ENCODE assay signal across 1 cellular context in the genomic region with DNA sequence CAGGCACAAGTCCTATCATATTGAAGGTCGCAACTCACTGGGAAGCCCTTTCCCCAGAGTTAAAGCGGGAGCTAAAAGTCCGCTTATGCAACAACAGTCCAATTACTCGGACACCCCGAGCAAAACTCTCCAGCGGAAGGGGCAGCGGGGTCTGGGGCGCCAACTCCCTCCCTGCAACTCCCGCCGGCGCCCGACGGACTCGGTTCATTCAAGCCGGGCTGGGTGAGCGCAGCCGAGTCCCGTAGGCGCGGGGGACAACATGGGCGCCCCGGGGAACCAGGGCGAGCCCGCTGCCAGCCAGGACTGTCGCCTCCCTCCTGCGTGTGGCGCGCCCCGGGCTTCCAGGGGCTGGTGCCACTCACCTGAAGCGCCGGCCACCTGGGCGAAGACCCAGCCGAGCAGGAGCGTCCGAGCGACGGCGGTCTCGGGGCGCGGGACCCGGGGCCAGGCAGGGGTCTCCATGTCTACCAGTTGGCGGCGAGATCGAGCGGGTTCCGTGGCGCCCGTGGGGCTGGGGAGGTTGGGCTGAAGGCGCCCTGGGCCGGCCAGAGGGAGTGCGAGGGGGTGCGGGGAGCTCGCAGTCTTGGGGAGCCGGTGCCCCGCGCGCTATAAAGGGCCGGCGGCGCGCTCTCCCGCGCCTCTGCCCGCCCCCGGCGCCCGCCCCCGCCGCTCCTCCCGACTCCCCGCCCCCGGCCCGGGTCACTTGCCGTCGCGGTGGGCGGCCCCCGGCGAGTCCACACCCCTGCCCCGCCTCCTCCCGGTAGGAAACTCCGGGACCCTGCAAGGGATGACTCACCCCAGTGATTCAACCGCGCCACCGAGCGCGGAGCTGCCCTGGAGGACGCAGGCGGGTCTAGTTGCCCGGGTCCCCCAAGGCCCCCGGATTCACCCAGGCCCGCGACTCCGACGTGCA.
TF ChIP-seq lines count a peak whose summit lies in the region.

A gene (minus strand): TSS at position 585 of the 913 bp plus-strand sequence. CDS start 123 bp downstream, at position 462.

TF ChIP-seq in HepG2, 621 proteins besides CTCF, POLR2A, EP300 and RAD21 (continued from another document):
- TF ChIP-seq, protein P1, sequence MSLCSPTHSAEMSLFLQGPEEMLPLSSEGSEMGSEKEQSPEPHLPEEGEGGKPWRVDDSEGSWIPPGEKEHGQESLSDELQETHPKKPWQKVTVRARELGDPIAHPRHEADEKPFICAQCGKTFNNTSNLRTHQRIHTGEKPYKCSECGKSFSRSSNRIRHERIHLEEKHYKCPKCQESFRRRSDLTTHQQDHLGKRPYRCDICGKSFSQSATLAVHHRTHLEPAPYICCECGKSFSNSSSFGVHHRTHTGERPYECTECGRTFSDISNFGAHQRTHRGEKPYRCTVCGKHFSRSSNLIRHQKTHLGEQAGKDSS (CRISPR knock-in tag; IDR thresholded peaks at IDR 0.05; ENCODE audit: borderline replicate concordance, low read depth) = peak; percentile 52; the same call in 1 of the 2 replicates
- TF ChIP-seq ZNF431 (CRISPR knock-in tag; IDR thresholded peaks at IDR 0.05; ENCODE audit: borderline replicate concordance, low read depth) (no peak), LCORL (IDR thresholded peaks at IDR 0.05) (no peak), LCORL (CRISPR knock-in tag; IDR thresholded peaks at IDR 0.05) (peak; percentile 32; the same call in 1 of the 2 replicates), ZNF747 (CRISPR knock-in tag; IDR thresholded peaks at IDR 0.05; ENCODE audit: borderline replicate concordance) (no peak), REPIN1 (CRISPR knock-in tag; IDR thresholded peaks at IDR 0.05; ENCODE audit: borderline replicate concordance, low read depth) (no peak), ZNF713 (CRISPR knock-in tag; IDR thresholded peaks at IDR 0.05) (no peak), SNAI1 (CRISPR knock-in tag; IDR thresholded peaks at IDR 0.05; ENCODE audit: borderline replicate concordance) (peak; percentile 67; the same call in 1 of the 2 replicates), NFYC (CRISPR knock-in tag; IDR thresholded peaks at IDR 0.05) (no peak), SP1 (IDR thresholded peaks at IDR 0.05) (no peak), SP1 (CRISPR knock-in tag; IDR thresholded peaks at IDR 0.05) (peak; percentile 59), ZMAT3 (CRISPR knock-in tag; conservative IDR thresholded peaks at IDR 0.05) (0 out of 2 replicates have a peak, but pooled peaks have one; percentile 16), NCOA2 (CRISPR knock-in tag; IDR thresholded peaks at IDR 0.05) (no peak), PITX1 (CRISPR knock-in tag; IDR thresholded peaks at IDR 0.05) (0 out of 2 replicates have a peak, but pooled peaks have one; percentile 16), TCF7L2 (IDR thresholded peaks at IDR 0.05; ENCODE audit: low read depth, low read length) (no peak), ATM (IDR thresholded peaks at IDR 0.05; ENCODE audit: borderline replicate concordance) (no peak), ZNF232 (CRISPR knock-in tag; IDR thresholded peaks at IDR 0.05; ENCODE audit: borderline replicate concordance) (peak; percentile 25; the same call in 1 of the 2 replicates), ZNF790 (CRISPR knock-in tag; IDR thresholded peaks at IDR 0.05; ENCODE audit: borderline replicate concordance) (peak; percentile 65; the same call in 1 of the 2 replicates), CREM (IDR thresholded peaks at IDR 0.05) (no peak), CREM (CRISPR knock-in tag; IDR thresholded peaks at IDR 0.05) (no peak), TCF7 (IDR thresholded peaks at IDR 0.05; ENCODE audit: low read depth) (no peak), MBD4 (IDR thresholded peaks at IDR 0.05; ENCODE audit: borderline replicate concordance, low read length) (no peak), ZNF253 (CRISPR knock-in tag; IDR thresholded peaks at IDR 0.05; ENCODE audit: borderline replicate concordance) (no peak), RCOR2 (CRISPR knock-in tag; IDR thresholded peaks at IDR 0.05) (no peak), ZNF703 (CRISPR knock-in tag; IDR thresholded peaks at IDR 0.05; ENCODE audit: borderline replicate concordance) (no peak), THYN1 (CRISPR knock-in tag; IDR thresholded peaks at IDR 0.05; ENCODE audit: borderline replicate concordance, low read depth) (no peak), ZNF432 (CRISPR knock-in tag; IDR thresholded peaks at IDR 0.05; ENCODE audit: borderline replicate concordance) (no peak), ZNF788 (CRISPR knock-in tag; IDR thresholded peaks at IDR 0.05; ENCODE audit: borderline replicate concordance) (no peak), ZNF205 (CRISPR knock-in tag; IDR thresholded peaks at IDR 0.05) (no peak)
- TF ChIP-seq, protein P2, sequence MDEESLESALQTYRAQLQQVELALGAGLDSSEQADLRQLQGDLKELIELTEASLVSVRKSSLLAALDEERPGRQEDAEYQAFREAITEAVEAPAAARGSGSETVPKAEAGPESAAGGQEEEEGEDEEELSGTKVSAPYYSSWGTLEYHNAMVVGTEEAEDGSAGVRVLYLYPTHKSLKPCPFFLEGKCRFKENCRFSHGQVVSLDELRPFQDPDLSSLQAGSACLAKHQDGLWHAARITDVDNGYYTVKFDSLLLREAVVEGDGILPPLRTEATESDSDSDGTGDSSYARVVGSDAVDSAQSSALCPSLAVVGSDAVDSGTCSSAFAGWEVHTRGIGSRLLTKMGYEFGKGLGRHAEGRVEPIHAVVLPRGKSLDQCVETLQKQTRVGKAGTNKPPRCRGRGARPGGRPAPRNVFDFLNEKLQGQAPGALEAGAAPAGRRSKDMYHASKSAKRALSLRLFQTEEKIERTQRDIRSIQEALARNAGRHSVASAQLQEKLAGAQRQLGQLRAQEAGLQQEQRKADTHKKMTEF (CRISPR knock-in tag; IDR thresholded peaks at IDR 0.05) = peak; percentile 21; the same call in 1 of the 2 replicates
- TF ChIP-seq, protein P3, sequence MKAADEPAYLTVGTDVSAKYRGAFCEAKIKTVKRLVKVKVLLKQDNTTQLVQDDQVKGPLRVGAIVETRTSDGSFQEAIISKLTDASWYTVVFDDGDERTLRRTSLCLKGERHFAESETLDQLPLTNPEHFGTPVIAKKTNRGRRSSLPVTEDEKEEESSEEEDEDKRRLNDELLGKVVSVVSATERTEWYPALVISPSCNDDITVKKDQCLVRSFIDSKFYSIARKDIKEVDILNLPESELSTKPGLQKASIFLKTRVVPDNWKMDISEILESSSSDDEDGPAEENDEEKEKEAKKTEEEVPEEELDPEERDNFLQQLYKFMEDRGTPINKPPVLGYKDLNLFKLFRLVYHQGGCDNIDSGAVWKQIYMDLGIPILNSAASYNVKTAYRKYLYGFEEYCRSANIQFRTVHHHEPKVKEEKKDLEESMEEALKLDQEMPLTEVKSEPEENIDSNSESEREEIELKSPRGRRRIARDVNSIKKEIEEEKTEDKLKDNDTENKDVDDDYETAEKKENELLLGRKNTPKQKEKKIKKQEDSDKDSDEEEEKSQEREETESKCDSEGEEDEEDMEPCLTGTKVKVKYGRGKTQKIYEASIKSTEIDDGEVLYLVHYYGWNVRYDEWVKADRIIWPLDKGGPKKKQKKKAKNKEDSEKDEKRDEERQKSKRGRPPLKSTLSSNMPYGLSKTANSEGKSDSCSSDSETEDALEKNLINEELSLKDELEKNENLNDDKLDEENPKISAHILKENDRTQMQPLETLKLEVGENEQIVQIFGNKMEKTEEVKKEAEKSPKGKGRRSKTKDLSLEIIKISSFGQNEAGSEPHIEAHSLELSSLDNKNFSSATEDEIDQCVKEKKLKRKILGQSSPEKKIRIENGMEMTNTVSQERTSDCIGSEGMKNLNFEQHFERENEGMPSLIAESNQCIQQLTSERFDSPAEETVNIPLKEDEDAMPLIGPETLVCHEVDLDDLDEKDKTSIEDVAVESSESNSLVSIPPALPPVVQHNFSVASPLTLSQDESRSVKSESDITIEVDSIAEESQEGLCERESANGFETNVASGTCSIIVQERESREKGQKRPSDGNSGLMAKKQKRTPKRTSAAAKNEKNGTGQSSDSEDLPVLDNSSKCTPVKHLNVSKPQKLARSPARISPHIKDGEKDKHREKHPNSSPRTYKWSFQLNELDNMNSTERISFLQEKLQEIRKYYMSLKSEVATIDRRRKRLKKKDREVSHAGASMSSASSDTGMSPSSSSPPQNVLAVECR (CRISPR knock-in tag; IDR thresholded peaks at IDR 0.05; ENCODE audit: borderline replicate concordance) = peak; percentile 67; the same call in 1 of the 2 replicates
